9 cellular contexts compared by ENCODE assay signal in genomic region chr4:24476209-24476781, GRCh38.
DNase-seq lines count a peak whose midpoint lies in the region; ATAC-seq and TF ChIP-seq lines count a peak whose summit lies in the region.
"Had no signal": no experiment of that assay in that cellular context is flagged by ENCODE, and none has a peak within 500 bp of the region (broad histone marks: within the 10 kb centered on the region; RNA-seq: fewer than 3 reads in every experiment).

No MANE protein-coding gene starts in this region.

- intact Hi-C loops in head of caudate nucleus (cut with DNase I), result loop anchor here (10.0 kb wide), 1 partner anchor 439 kb away; the partner anchor contains the start of gene CCDC149

- no peaks in the 10 kb centered on the region for H3K36me3 ChIP-seq in kidney epithelial cell (ENCODE audit: control insufficient read depth, insufficient read depth, low read length)

- TF ChIP-seq CTCF in kidney epithelial cell (IDR thresholded peaks at IDR 0.05; ENCODE audit: insufficient read depth, low read length, poor library complexity, severe bottlenecking), result peak; percentile 58

- no peak overlapping the region for H3K4me3 ChIP-seq in kidney epithelial cell (ENCODE audit: low read depth, low read length)

- DNase-seq in Ammon's horn (ENCODE audit: low spot score) (peak; percentile 11), SW480 (ENCODE audit: low spot score) (peak; percentile 14), kidney epithelial cell (ENCODE audit: low read depth) (no peak), head of caudate nucleus (no peak)
- DNase-seq in effector CD4-positive, alpha-beta T cell, result no peak
- DNase-seq: activated CD4-positive, alpha-beta T cell treated with anti-CD3 and anti-CD28 coated beads for 4 hours had no signal

- peaks cover 8% of the 10 kb centered on the region for H3K27me3 ChIP-seq in kidney epithelial cell (ENCODE audit: control insufficient read depth, insufficient read depth, low read length)

- ATAC-seq in GM19351 (IDR thresholded peaks at IDR 0.05; ENCODE audit: unreplicated experiment) (peak; percentile 20), HG02759 (IDR thresholded peaks at IDR 0.05; ENCODE audit: unreplicated experiment) (no peak), HG02571 (IDR thresholded peaks at IDR 0.05; ENCODE audit: unreplicated experiment) (no peak)

Comparison
In these comparisons a context has a peak if more than half of its experiments do, and no peak if none do; other contexts are left out.
1. DNase-seq: peak in Ammon's horn (single experiment) and SW480 (single experiment); none in kidney epithelial cell (single experiment), head of caudate nucleus (0 of 42) and effector CD4-positive, alpha-beta T cell (single experiment).